In the genomic region with DNA sequence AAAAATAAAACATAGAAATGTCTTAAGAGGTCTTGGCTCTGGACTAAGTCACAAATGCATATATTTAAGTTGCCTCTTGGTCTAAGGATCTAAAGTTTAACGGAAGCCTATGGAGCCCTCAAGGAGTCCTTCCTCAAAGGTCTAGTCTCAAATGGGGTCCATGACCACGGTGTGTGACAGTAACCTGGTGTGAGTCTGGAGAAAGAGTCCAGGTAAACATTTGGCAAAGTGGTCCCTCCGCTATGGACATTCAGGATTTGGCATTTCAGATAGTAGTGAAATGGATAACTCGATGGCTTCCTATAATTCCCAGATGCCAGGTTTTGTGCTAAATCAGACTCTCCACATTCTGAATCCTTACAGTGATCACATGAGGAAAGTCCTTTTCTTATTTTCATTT, we compare ENCODE assay signal across 25 cellular contexts. TPM values are rescaled to one million over a fixed set of nuclear protein-coding genes. Genes with fewer than 3 reads are reported as not detected.
DNase-seq lines count a peak whose midpoint lies in the region; ATAC-seq, FAIRE-seq and TF ChIP-seq lines count a peak whose summit lies in the region.
"Had no signal": no experiment of that assay in that cellular context is flagged by ENCODE, and none has a peak within 500 bp of the region (broad histone marks: within the 10 kb centered on the region; RNA-seq: fewer than 3 reads in every experiment).

No MANE protein-coding gene starts in this region.

- FAIRE-seq in K562 (lab: Jason Lieb, UNC), result no peak
- FAIRE-seq: D721Med, H54, kidney had no signal

- H3K27me3 Mint-ChIP-seq in T-helper 1 cell treated with Interleukin-12 subunit alpha and Interleukin-12 subunit beta and Interleukin-4 antibody, amounts not matched to agents 30 μg/mL and 1 μg/mL, for 36 hours (ENCODE audit: low read depth), result no peaks in the 10 kb centered on the region
- no peaks in the 10 kb centered on the region for H3K27me3 Mint-ChIP-seq in CD4-positive, alpha-beta T cell
- H3K27me3 Mint-ChIP-seq in activated B cell treated with CpG ODN at 0.5 μM for 24 hours, result no peaks in the 10 kb centered on the region

- no peaks in the 10 kb centered on the region for H3K9me3 ChIP-seq in CD4-positive, alpha-beta T cell (ENCODE audit: control insufficient read depth, low read length)
- H3K9me3 ChIP-seq in K562 (replicated peaks; ENCODE audit: control insufficient read depth, insufficient read depth, low read depth, low read length), result no peaks in the 10 kb centered on the region
- H3K9me3 ChIP-seq: right lobe of liver had no signal

- peaks cover 62% of the 10 kb centered on the region for H3K36me3 Mint-ChIP-seq in T-helper 1 cell treated with Interleukin-12 subunit alpha and Interleukin-12 subunit beta and Interleukin-4 antibody, amounts not matched to agents 30 μg/mL and 1 μg/mL, for 36 hours (ENCODE audit: low read depth)
- peaks cover 93% of the 10 kb centered on the region for H3K36me3 Mint-ChIP-seq in CD4-positive, alpha-beta T cell (ENCODE audit: low read depth)
- peaks cover 90% of the 10 kb centered on the region for H3K36me3 Mint-ChIP-seq in activated B cell treated with CpG ODN at 0.5 μM for 24 hours (ENCODE audit: low read depth)

- peak overlapping the region; percentile 81 for H3K27ac ChIP-seq in CD4-positive, alpha-beta T cell (ENCODE audit: low read depth, low read length)
- H3K27ac ChIP-seq in K562 (ENCODE audit: extremely low read depth, low read depth, low read length), result peak overlapping the region; percentile 47; the same call in 2 of the 3 replicates
- H3K27ac ChIP-seq: cardiac muscle cell, epithelial cell of prostate, parathyroid adenoma, right lobe of liver, VCaP had no signal

- no peak overlapping the region for H3K9ac ChIP-seq in K562 (ENCODE audit: insufficient read depth in 1 of 2, low read depth in 2 of 2, low read length in 2 of 2)
- H3K9ac ChIP-seq: parathyroid adenoma had no signal

- TF ChIP-seq RAD21 in K562 (CRISPR knock-in tag; conservative IDR thresholded peaks at IDR 0.05 in 1 of 2, IDR thresholded peaks at IDR 0.05 in 1 of 2), result no peak

- in situ Hi-C loops in K562 (cut with MboI), result no loop called here

- H3K36me3 ChIP-seq in K562 (ENCODE audit: control insufficient read depth, insufficient read depth, low read length), result peaks cover 56% of the 10 kb centered on the region
- H3K36me3 ChIP-seq: cardiac muscle cell, right lobe of liver had no signal

- no peak overlapping the region for H3K4me2 ChIP-seq in K562 (ENCODE audit: insufficient read depth, low read length)

- no peaks in the 10 kb centered on the region for H3K27me3 ChIP-seq in CD4-positive, alpha-beta T cell (ENCODE audit: control insufficient read depth, insufficient read depth, low read length)
- H3K27me3 ChIP-seq in K562 (ENCODE audit: control insufficient read depth in 2 of 2, insufficient read depth in 2 of 2, low read length in 2 of 2), result no peaks in the 10 kb centered on the region
- H3K27me3 ChIP-seq: cardiac muscle cell, right lobe of liver had no signal

- POLR2A ChIA-PET in CD4-positive, alpha-beta T cell (lab: Charles Lee), result interaction anchor here (0.7 to 7.1 kb wide), 9 partner anchors 10 to 561 kb away, joined by 3 to 49 read pairs (median 9); a partner anchor contains a TSS
- POLR2A ChIA-PET in activated B cell treated with CpG ODN at 0.5 μM for 24 hours (lab: Charles Lee), result interaction anchor here (1.0 to 2.5 kb wide), 5 partner anchors 10 to 67 kb away, joined by 3 to 7 read pairs (median 4); no protein-coding TSS in a partner anchor
- POLR2A ChIA-PET in K562 (lab: Yijun Ruan, JAX), result interaction anchor here (1.1 kb wide), 1 partner anchor 10 kb away, joined by 4 read pairs; no protein-coding TSS in a partner anchor

- TF ChIP-seq EP300 in K562 (IDR thresholded peaks at IDR 0.05; ENCODE audit: low read length), result no peak

- no peaks in the 10 kb centered on the region; the same call in 1 of the 2 replicates for H4K20me1 ChIP-seq in K562 (replicated peaks; ENCODE audit: control insufficient read depth, insufficient read depth, low read length)

- intact Hi-C loops in CD4-positive, alpha-beta T cell (cut with DNase I, micrococcal nuclease), result loop anchor here in 1 of 2 experiments (5.0 to 10.0 kb wide), 3 partner anchors 39 to 86 kb away; no protein-coding TSS in a partner anchor
- intact Hi-C loops in activated B cell treated with CpG ODN at 0.5 μM for 24 hours (cut with micrococcal nuclease), result loop anchor here (2.0 kb wide), 1 partner anchor 14 kb away; no protein-coding TSS in a partner anchor
- intact Hi-C loops in K562 (cut with micrococcal nuclease), result no loop called here

- no peak for TF ChIP-seq POLR2A in K562 (conservative IDR thresholded peaks at IDR 0.05)

- DNase-seq in T-helper 1 cell, result no peak
- no peak for DNase-seq in CD4-positive, alpha-beta T cell
- no peak for DNase-seq in activated B cell treated with CpG ODN at 0.5 μM for 24 hours
- DNase-seq in K562 (ENCODE audit: extremely low read depth in 1 of 4, low spot score in 3 of 4), result no peak
- DNase-seq in stimulated activated CD4-positive, alpha-beta T cell treated with anti-CD3 and anti-CD28 coated beads, Interleukin-4, amount 100 ng/mL, for 4 hours, result no peak
- DNase-seq in NCI-H2196 (lab: John Stamatoyannopoulos, UW; ENCODE audit: unreplicated experiment), result no peak
- DNase-seq in hepatic stellate cell (ENCODE audit: low spot score), result no peak
- DNase-seq: dermis blood vessel endothelial cell, foreskin fibroblast, hypothalamus, kidney, NCI-H1436, NCI-H2171 treated with DMSO at 0.1 percent for 48 hours, right lobe of liver, SHP77 treated with DMSO at 0.1 percent for 48 hours had no signal

- BruUV-seq in K562 (replicated peaks; lab: Mats Ljungman, UMichigan), result no TSS peak

- H3K4me3 Mint-ChIP-seq in T-helper 1 cell treated with Interleukin-12 subunit alpha and Interleukin-12 subunit beta and Interleukin-4 antibody, amounts not matched to agents 30 μg/mL and 1 μg/mL, for 36 hours, result peak overlapping the region; percentile 78
- H3K4me3 Mint-ChIP-seq in CD4-positive, alpha-beta T cell, result peak overlapping the region; percentile 78
- no peak overlapping the region for H3K4me3 Mint-ChIP-seq in activated B cell treated with CpG ODN at 0.5 μM for 24 hours

- no peak overlapping the region for H2AFZ ChIP-seq in K562 (ENCODE audit: low read depth, low read length)
- H2AFZ ChIP-seq: parathyroid adenoma had no signal

- 71% methylated on average over 4 of the region's 4 CpGs for WGBS in K562 (ENCODE audit: insufficient coverage, low coverage, missing lambda C conversion rate)

- H3K27ac Mint-ChIP-seq in T-helper 1 cell treated with Interleukin-12 subunit alpha and Interleukin-12 subunit beta and Interleukin-4 antibody, amounts not matched to agents 30 μg/mL and 1 μg/mL, for 36 hours, result peak overlapping the region; percentile 87
- H3K27ac Mint-ChIP-seq in CD4-positive, alpha-beta T cell, result peak overlapping the region; percentile 93
- peak overlapping the region; percentile 76 for H3K27ac Mint-ChIP-seq in activated B cell treated with CpG ODN at 0.5 μM for 24 hours

- peaks cover 79% of the 10 kb centered on the region for H3K4me1 Mint-ChIP-seq in T-helper 1 cell treated with Interleukin-12 subunit alpha and Interleukin-12 subunit beta and Interleukin-4 antibody, amounts not matched to agents 30 μg/mL and 1 μg/mL, for 36 hours (ENCODE audit: low read depth)
- peaks cover 95% of the 10 kb centered on the region for H3K4me1 Mint-ChIP-seq in CD4-positive, alpha-beta T cell (ENCODE audit: low read depth)
- peaks cover 94% of the 10 kb centered on the region for H3K4me1 Mint-ChIP-seq in activated B cell treated with CpG ODN at 0.5 μM for 24 hours

- no peak overlapping the region for H3K4me3 ChIP-seq in K562
- H3K4me3 ChIP-seq: cardiac muscle cell, lung, right lobe of liver had no signal

- H3K4me1 ChIP-seq in K562 (replicated peaks in 1 of 2; ENCODE audit: control insufficient read depth in 2 of 2, insufficient read depth in 2 of 2, low read length in 2 of 2), result peaks cover 27 to 48% of the 10 kb centered on the region in 2 experiments
- H3K4me1 ChIP-seq: parathyroid adenoma, right lobe of liver had no signal

- CTCF ChIA-PET in CD4-positive, alpha-beta T cell (lab: Charles Lee), result interaction anchor here (0.8 to 4.1 kb wide), 4 partner anchors 43 to 89 kb away, joined by 3 to 18 read pairs (median 4); no protein-coding TSS in a partner anchor
- CTCF ChIA-PET in activated B cell treated with CpG ODN at 0.5 μM for 24 hours (lab: Charles Lee), result interaction anchor here (1.2 to 2.1 kb wide), 3 partner anchors 67 to 76 kb away, joined by 3 to 7 read pairs (median 4); no protein-coding TSS in a partner anchor
- CTCF ChIA-PET in K562 (lab: Yijun Ruan, JAX; ENCODE audit: low intra/inter-chr PET ratio), result no interaction called here

- H3K79me2 ChIP-seq in K562 (ENCODE audit: control insufficient read depth, insufficient read depth, low read length), result peaks cover 46% of the 10 kb centered on the region
- H3K79me2 ChIP-seq: parathyroid adenoma had no signal

- no peak for TF ChIP-seq CTCF in CD4-positive, alpha-beta T cell (IDR thresholded peaks at IDR 0.05)
- TF ChIP-seq CTCF in activated B cell treated with CpG ODN at 0.5 μM for 24 hours (IDR thresholded peaks at IDR 0.05) (no peak), K562 (IDR thresholded peaks at IDR 0.05 in 2 of 3, conservative IDR thresholded peaks at IDR 0.05 in 1 of 3; ENCODE audit: insufficient read depth in 2 of 3, low read depth in 1 of 3, low read length in 3 of 3) (no peak)

- H3K9me1 ChIP-seq in K562 (ENCODE audit: control insufficient read depth, insufficient read depth, low read length), result no peaks in the 10 kb centered on the region

- no peaks in the 10 kb centered on the region for H3K9me3 Mint-ChIP-seq in T-helper 1 cell treated with Interleukin-12 subunit alpha and Interleukin-12 subunit beta and Interleukin-4 antibody, amounts not matched to agents 30 μg/mL and 1 μg/mL, for 36 hours
- no peaks in the 10 kb centered on the region for H3K9me3 Mint-ChIP-seq in CD4-positive, alpha-beta T cell
- no peaks in the 10 kb centered on the region for H3K9me3 Mint-ChIP-seq in activated B cell treated with CpG ODN at 0.5 μM for 24 hours

- no peak for ATAC-seq in CD4-positive, alpha-beta T cell (ENCODE audit: poor library complexity)
- ATAC-seq in activated B cell treated with CpG ODN at 0.5 μM for 24 hours (ENCODE audit: low read depth), result no peak
- no peak for ATAC-seq in K562
- ATAC-seq: right lobe of liver had no signal

RNA-seq across cellular contexts. Expression of a gene that starts 44.2 kb away (rescaled TPM):
- 100 to 1,000 TPM; 302 to 317 TPM for total RNA-seq in CD4-positive, alpha-beta T cell
- total RNA-seq in activated B cell treated with CpG ODN at 0.5 μM for 24 hours (174 and 183 TPM in 2 replicates), K562 (2014; rRNA removed) (15.8 and 20.3 TPM in 2 replicates), K562 (2014; rRNA removed; fragmentation: Illumina TruSeq; extraction: Trizol) (18.1 and 19.0 TPM in 2 replicates), K562 (2015; rRNA removed; fragmentation: Illumina TruSeq; extraction: Trizol) (17.3 and 17.4 TPM in 2 replicates), K562 (2021) (24.0 and 26.3 TPM in 2 replicates)
- total RNA-seq in K562 (2011; cell fraction: chromatin; rRNA removed; ENCODE audit: low replicate concordance), result 11.2 and 13.2 TPM in 2 replicates
- total RNA-seq in K562 (2011; cell fraction: nucleolus; rRNA removed), result 5.3 and 7.5 TPM in 2 replicates
- total RNA-seq in K562 (2011; cell fraction: nucleoplasm; rRNA removed), result 13.0 and 13.2 TPM in 2 replicates
- polyA plus RNA-seq in K562 (2011; rRNA removed) (1.4 and 14.3 TPM in 2 replicates), K562 (2014; fragmentation: Illumina TruSeq; extraction: Trizol) (25.5 and 26.7 TPM in 2 replicates), K562 (2014; fragmentation: Nextera tagmentation; extraction: Ambion mirVana) (10 to 100 TPM; 27.2 to 37.7 TPM), K562 (2014; rRNA removed) (23.2 and 32.5 TPM in 2 replicates)
- 1.2 and 10.9 TPM in 2 replicates for polyA plus RNA-seq in K562 (2011; cell fraction: cytosol; rRNA removed)
- polyA plus RNA-seq in K562 (2011; cell fraction: nucleus; rRNA removed), result 1.3 and 6.8 TPM in 2 replicates
- 25.9 and 68.3 TPM in 2 replicates for polyA plus RNA-seq in K562 (2012)
- polyA minus RNA-seq in K562 (2011; rRNA and poly(A)+ RNA removed), result 1.8 and 13.2 TPM in 2 replicates
- 0.91 and 4.9 TPM in 2 replicates for polyA minus RNA-seq in K562 (2011; cell fraction: cytosol; rRNA and poly(A)+ RNA removed)
- polyA minus RNA-seq in K562 (2011; cell fraction: nucleus; rRNA and poly(A)+ RNA removed), result 0.89 and 6.3 TPM in 2 replicates
- total RNA-seq: cardiac muscle cell, MCF 10A, myocyte had no signal
- polyA plus RNA-seq: cardiac muscle cell had no signal
